Comparison of ENCODE assay signal across 1 cellular context in the genomic region with DNA sequence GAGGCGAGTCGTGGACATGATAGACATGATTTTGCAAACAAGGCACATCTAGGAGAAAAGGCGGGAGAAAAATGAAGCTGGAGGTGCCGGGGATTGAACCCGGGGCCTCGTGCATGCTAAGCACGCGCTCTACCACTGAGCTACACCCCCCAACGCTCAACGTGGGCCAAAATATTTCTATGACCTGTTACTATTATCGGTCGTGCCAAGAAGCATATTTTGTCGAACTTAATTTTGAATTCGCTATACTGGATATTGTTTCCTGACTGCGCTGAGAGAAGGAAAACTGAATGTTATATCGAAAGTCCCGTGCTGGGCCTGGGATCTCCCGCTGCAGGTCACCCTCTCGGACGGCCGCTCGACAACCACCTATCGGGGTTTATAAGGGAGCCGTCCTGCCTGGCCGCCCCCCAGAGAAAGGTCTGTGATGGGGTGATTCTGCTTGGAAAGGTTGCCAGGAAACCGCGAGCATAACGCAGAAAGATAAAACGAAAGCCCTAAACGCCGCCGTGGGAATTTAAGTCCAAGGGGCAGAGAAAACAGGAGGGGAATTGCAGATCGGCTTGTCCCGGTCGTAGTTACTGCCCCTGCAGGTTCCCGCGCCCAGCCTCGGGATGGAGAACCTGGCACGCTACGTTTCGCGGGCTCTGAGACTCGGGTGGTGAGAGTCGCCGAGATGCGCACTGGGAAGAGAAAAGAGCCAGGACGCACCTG.
TF ChIP-seq lines count a peak whose summit lies in the region.

No MANE protein-coding gene starts in this region.

TF ChIP-seq in HepG2, 621 proteins besides CTCF, POLR2A, EP300 and RAD21 (continued from another document and continues in another):
- TF ChIP-seq, protein P1, sequence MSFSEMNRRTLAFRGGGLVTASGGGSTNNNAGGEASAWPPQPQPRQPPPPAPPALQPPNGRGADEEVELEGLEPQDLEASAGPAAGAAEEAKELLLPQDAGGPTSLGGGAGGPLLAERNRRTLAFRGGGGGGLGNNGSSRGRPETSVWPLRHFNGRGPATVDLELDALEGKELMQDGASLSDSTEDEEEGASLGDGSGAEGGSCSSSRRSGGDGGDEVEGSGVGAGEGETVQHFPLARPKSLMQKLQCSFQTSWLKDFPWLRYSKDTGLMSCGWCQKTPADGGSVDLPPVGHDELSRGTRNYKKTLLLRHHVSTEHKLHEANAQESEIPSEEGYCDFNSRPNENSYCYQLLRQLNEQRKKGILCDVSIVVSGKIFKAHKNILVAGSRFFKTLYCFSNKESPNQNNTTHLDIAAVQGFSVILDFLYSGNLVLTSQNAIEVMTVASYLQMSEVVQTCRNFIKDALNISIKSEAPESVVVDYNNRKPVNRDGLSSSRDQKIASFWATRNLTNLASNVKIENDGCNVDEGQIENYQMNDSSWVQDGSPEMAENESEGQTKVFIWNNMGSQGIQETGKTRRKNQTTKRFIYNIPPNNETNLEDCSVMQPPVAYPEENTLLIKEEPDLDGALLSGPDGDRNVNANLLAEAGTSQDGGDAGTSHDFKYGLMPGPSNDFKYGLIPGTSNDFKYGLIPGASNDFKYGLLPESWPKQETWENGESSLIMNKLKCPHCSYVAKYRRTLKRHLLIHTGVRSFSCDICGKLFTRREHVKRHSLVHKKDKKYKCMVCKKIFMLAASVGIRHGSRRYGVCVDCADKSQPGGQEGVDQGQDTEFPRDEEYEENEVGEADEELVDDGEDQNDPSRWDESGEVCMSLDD (CRISPR knock-in tag; IDR thresholded peaks at IDR 0.05; ENCODE audit: borderline replicate concordance), result peak; percentile 87
- TF ChIP-seq ZNF337 (CRISPR knock-in tag; IDR thresholded peaks at IDR 0.05; ENCODE audit: borderline replicate concordance, low read depth) (peak; percentile 65; the same call in 1 of the 2 replicates), SOX6 (IDR thresholded peaks at IDR 0.05) (no peak), SOX6 (CRISPR knock-in tag; IDR thresholded peaks at IDR 0.05) (peak; percentile 48), ZNF678 (CRISPR knock-in tag; IDR thresholded peaks at IDR 0.05) (peak; percentile 38; the same call in 1 of the 2 replicates), ZSCAN30 (CRISPR knock-in tag; IDR thresholded peaks at IDR 0.05) (0 out of 2 replicates have a peak, but pooled peaks have one; percentile 77), ZNF550 (CRISPR knock-in tag; IDR thresholded peaks at IDR 0.05; ENCODE audit: borderline replicate concordance) (peak; percentile 59; the same call in 1 of the 2 replicates), ZNF460 (CRISPR knock-in tag; IDR thresholded peaks at IDR 0.05; ENCODE audit: borderline replicate concordance) (no peak), PITX1 (CRISPR knock-in tag; IDR thresholded peaks at IDR 0.05) (peak; percentile 79), U2AF2 (IDR thresholded peaks at IDR 0.05; ENCODE audit: low read depth, low read length) (no peak), RCOR2 (CRISPR knock-in tag; IDR thresholded peaks at IDR 0.05) (no peak; the same call in 1 of the 2 replicates), YEATS2 (CRISPR knock-in tag; IDR thresholded peaks at IDR 0.05; ENCODE audit: borderline replicate concordance) (no peak), TMF1 (CRISPR knock-in tag; IDR thresholded peaks at IDR 0.05; ENCODE audit: low read depth) (peak; percentile 84; the same call in 1 of the 2 replicates), ZNF749 (CRISPR knock-in tag; IDR thresholded peaks at IDR 0.05; ENCODE audit: borderline replicate concordance) (peak; percentile 49; the same call in 1 of the 2 replicates), HNRNPL (IDR thresholded peaks at IDR 0.05; ENCODE audit: low read depth, low read length) (0 out of 2 replicates have a peak, but pooled peaks have one; percentile 30), NR2F2 (IDR thresholded peaks at IDR 0.05; ENCODE audit: borderline replicate concordance, low read depth) (no peak), BORCS8-MEF2B (CRISPR knock-in tag; IDR thresholded peaks at IDR 0.05) (peak; percentile 97), ZNF792 (CRISPR knock-in tag; IDR thresholded peaks at IDR 0.05) (peak; percentile 61; the same call in 1 of the 2 replicates), MED13 (CRISPR knock-in tag; IDR thresholded peaks at IDR 0.05) (peak; percentile 71), RARG (CRISPR knock-in tag; IDR thresholded peaks at IDR 0.05; ENCODE audit: low read depth) (no peak), HCFC1 (IDR thresholded peaks at IDR 0.05; ENCODE audit: low read depth, low read length) (no peak), ZBTB42 (CRISPR knock-in tag; IDR thresholded peaks at IDR 0.05) (peak; percentile 75; the same call in 1 of the 2 replicates), POLR2G (IDR thresholded peaks at IDR 0.05; ENCODE audit: low read depth, low read length) (no peak), ZNF672 (CRISPR knock-in tag; IDR thresholded peaks at IDR 0.05) (no peak), CC2D1A (CRISPR knock-in tag; IDR thresholded peaks at IDR 0.05) (0 out of 2 replicates have a peak, but pooled peaks have one; percentile 28), ZFP90 (CRISPR knock-in tag; IDR thresholded peaks at IDR 0.05; ENCODE audit: borderline replicate concordance) (peak; percentile 80), SUZ12 (IDR thresholded peaks at IDR 0.05; ENCODE audit: low read depth, low read length) (no peak), SATB2 (CRISPR knock-in tag; IDR thresholded peaks at IDR 0.05) (peak; percentile 96), ZNF317 (CRISPR knock-in tag; IDR thresholded peaks at IDR 0.05) (peak; percentile 75), ZNF850 (CRISPR knock-in tag; conservative IDR thresholded peaks at IDR 0.05) (peak; percentile 92), MATR3 (CRISPR knock-in tag; IDR thresholded peaks at IDR 0.05) (no peak), RBFOX2 (IDR thresholded peaks at IDR 0.05; ENCODE audit: low read depth, low read length) (no peak), NKX3-1 (CRISPR knock-in tag; IDR thresholded peaks at IDR 0.05) (peak; percentile 91), KLF9 (CRISPR knock-in tag; IDR thresholded peaks at IDR 0.05; ENCODE audit: low read depth) (peak; percentile 30; the same call in 1 of the 2 replicates), CEBPG (CRISPR knock-in tag; IDR thresholded peaks at IDR 0.05) (no peak; the same call in 1 of the 2 replicates), ZNF256 (CRISPR knock-in tag; conservative IDR thresholded peaks at IDR 0.05) (no peak; the same call in 1 of the 2 replicates), HNRNPH1 (optimal IDR thresholded peaks at IDR 0.05; ENCODE audit: low read depth, low read length) (no peak), ZNF790 (CRISPR knock-in tag; IDR thresholded peaks at IDR 0.05; ENCODE audit: borderline replicate concordance) (peak; percentile 90; the same call in 1 of the 2 replicates), WIZ (CRISPR knock-in tag; IDR thresholded peaks at IDR 0.05) (no peak), ZNF615 (CRISPR knock-in tag; IDR thresholded peaks at IDR 0.05; ENCODE audit: borderline replicate concordance) (peak; percentile 32; the same call in 1 of the 2 replicates), ZNF891 (CRISPR knock-in tag; IDR thresholded peaks at IDR 0.05) (no peak; the same call in none of the 2 replicates), RNF2 (conservative IDR thresholded peaks at IDR 0.05; ENCODE audit: low read depth) (peak; percentile 96), XBP1 (CRISPR knock-in tag; IDR thresholded peaks at IDR 0.05) (peak; percentile 83; the same call in 1 of the 2 replicates), ZNF10 (CRISPR knock-in tag; IDR thresholded peaks at IDR 0.05; ENCODE audit: borderline replicate concordance, low read depth) (no peak), NAIF1 (CRISPR knock-in tag; IDR thresholded peaks at IDR 0.05; ENCODE audit: borderline replicate concordance) (peak; percentile 94), MBNL3 (CRISPR knock-in tag; conservative IDR thresholded peaks at IDR 0.05) (no peak), HDAC2 (CRISPR knock-in tag; IDR thresholded peaks at IDR 0.05) (peak; percentile 78), ZNF138 (CRISPR knock-in tag; IDR thresholded peaks at IDR 0.05; ENCODE audit: low read depth) (no peak), ISX (CRISPR knock-in tag; conservative IDR thresholded peaks at IDR 0.05) (peak; percentile 90; the same call in 1 of the 2 replicates), ZBTB20 (CRISPR knock-in tag; IDR thresholded peaks at IDR 0.05; ENCODE audit: borderline replicate concordance, low read depth) (peak; percentile 58; the same call in 1 of the 2 replicates), GATAD2A (CRISPR knock-in tag; IDR thresholded peaks at IDR 0.05) (peak; percentile 46)
- TF ChIP-seq, protein P2, sequence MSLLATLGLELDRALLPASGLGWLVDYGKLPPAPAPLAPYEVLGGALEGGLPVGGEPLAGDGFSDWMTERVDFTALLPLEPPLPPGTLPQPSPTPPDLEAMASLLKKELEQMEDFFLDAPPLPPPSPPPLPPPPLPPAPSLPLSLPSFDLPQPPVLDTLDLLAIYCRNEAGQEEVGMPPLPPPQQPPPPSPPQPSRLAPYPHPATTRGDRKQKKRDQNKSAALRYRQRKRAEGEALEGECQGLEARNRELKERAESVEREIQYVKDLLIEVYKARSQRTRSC (CRISPR knock-in tag; IDR thresholded peaks at IDR 0.05; ENCODE audit: low read depth), result 0 out of 2 replicates have a peak, but pooled peaks have one; percentile 86
- TF ChIP-seq, protein P3, sequence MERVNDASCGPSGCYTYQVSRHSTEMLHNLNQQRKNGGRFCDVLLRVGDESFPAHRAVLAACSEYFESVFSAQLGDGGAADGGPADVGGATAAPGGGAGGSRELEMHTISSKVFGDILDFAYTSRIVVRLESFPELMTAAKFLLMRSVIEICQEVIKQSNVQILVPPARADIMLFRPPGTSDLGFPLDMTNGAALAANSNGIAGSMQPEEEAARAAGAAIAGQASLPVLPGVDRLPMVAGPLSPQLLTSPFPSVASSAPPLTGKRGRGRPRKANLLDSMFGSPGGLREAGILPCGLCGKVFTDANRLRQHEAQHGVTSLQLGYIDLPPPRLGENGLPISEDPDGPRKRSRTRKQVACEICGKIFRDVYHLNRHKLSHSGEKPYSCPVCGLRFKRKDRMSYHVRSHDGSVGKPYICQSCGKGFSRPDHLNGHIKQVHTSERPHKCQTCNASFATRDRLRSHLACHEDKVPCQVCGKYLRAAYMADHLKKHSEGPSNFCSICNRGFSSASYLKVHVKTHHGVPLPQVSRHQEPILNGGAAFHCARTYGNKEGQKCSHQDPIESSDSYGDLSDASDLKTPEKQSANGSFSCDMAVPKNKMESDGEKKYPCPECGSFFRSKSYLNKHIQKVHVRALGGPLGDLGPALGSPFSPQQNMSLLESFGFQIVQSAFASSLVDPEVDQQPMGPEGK (CRISPR knock-in tag; IDR thresholded peaks at IDR 0.05), result peak; percentile 31; the same call in 1 of the 2 replicates
- TF ChIP-seq, protein P4, sequence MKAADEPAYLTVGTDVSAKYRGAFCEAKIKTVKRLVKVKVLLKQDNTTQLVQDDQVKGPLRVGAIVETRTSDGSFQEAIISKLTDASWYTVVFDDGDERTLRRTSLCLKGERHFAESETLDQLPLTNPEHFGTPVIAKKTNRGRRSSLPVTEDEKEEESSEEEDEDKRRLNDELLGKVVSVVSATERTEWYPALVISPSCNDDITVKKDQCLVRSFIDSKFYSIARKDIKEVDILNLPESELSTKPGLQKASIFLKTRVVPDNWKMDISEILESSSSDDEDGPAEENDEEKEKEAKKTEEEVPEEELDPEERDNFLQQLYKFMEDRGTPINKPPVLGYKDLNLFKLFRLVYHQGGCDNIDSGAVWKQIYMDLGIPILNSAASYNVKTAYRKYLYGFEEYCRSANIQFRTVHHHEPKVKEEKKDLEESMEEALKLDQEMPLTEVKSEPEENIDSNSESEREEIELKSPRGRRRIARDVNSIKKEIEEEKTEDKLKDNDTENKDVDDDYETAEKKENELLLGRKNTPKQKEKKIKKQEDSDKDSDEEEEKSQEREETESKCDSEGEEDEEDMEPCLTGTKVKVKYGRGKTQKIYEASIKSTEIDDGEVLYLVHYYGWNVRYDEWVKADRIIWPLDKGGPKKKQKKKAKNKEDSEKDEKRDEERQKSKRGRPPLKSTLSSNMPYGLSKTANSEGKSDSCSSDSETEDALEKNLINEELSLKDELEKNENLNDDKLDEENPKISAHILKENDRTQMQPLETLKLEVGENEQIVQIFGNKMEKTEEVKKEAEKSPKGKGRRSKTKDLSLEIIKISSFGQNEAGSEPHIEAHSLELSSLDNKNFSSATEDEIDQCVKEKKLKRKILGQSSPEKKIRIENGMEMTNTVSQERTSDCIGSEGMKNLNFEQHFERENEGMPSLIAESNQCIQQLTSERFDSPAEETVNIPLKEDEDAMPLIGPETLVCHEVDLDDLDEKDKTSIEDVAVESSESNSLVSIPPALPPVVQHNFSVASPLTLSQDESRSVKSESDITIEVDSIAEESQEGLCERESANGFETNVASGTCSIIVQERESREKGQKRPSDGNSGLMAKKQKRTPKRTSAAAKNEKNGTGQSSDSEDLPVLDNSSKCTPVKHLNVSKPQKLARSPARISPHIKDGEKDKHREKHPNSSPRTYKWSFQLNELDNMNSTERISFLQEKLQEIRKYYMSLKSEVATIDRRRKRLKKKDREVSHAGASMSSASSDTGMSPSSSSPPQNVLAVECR (CRISPR knock-in tag; IDR thresholded peaks at IDR 0.05; ENCODE audit: borderline replicate concordance), result peak; percentile 13; the same call in 1 of the 2 replicates
- TF ChIP-seq, protein P5, sequence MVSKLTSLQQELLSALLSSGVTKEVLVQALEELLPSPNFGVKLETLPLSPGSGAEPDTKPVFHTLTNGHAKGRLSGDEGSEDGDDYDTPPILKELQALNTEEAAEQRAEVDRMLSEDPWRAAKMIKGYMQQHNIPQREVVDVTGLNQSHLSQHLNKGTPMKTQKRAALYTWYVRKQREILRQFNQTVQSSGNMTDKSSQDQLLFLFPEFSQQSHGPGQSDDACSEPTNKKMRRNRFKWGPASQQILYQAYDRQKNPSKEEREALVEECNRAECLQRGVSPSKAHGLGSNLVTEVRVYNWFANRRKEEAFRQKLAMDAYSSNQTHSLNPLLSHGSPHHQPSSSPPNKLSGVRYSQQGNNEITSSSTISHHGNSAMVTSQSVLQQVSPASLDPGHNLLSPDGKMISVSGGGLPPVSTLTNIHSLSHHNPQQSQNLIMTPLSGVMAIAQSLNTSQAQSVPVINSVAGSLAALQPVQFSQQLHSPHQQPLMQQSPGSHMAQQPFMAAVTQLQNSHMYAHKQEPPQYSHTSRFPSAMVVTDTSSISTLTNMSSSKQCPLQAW (CRISPR knock-in tag; IDR thresholded peaks at IDR 0.05), result peak; percentile 16; the same call in 1 of the 2 replicates
- TF ChIP-seq, protein P6, sequence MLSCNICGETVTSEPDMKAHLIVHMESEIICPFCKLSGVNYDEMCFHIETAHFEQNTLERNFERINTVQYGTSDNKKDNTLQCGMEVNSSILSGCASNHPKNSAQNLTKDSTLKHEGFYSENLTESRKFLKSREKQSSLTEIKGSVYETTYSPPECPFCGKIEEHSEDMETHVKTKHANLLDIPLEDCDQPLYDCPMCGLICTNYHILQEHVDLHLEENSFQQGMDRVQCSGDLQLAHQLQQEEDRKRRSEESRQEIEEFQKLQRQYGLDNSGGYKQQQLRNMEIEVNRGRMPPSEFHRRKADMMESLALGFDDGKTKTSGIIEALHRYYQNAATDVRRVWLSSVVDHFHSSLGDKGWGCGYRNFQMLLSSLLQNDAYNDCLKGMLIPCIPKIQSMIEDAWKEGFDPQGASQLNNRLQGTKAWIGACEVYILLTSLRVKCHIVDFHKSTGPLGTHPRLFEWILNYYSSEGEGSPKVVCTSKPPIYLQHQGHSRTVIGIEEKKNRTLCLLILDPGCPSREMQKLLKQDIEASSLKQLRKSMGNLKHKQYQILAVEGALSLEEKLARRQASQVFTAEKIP (CRISPR knock-in tag; IDR thresholded peaks at IDR 0.05; ENCODE audit: borderline replicate concordance), result no peak
